Comparison of ENCODE assay signal across 8 cellular contexts in genomic region chr17:30693772-30694171, GRCh38.
DNase-seq lines count a peak whose midpoint lies in the region; ATAC-seq, FAIRE-seq and TF ChIP-seq lines count a peak whose summit lies in the region.
"Not testable (repeated sequence)": the region's sequence is repeated elsewhere in the genome, so short reads cannot be mapped to it uniquely, and the experiment has no call there.

No MANE protein-coding gene starts in this region.

- not testable (repeated sequence) for H3K36me3 Mint-ChIP-seq in CD4-positive, alpha-beta T cell (ENCODE audit: low read depth); natural killer cell; stimulated activated effector memory CD8-positive, alpha-beta T cell treated with anti-CD3 and anti-CD28 coated beads, Interleukin-12 subunit alpha, Interleukin-12 subunit beta, amount 100 ng/mL, for 72 hours

- peak overlapping the region; percentile 25; the same call in 1 of the 2 replicates for H3K4me2 ChIP-seq in K562 (ENCODE audit: insufficient read depth, low read length)

- not testable (repeated sequence) for H4K20me1 ChIP-seq in K562 (replicated peaks; ENCODE audit: control insufficient read depth, insufficient read depth, low read length)

- H3K4me1 Mint-ChIP-seq in CD4-positive, alpha-beta T cell (ENCODE audit: low read depth), result peaks cover 11% of the 10 kb centered on the region
- H3K4me1 Mint-ChIP-seq in natural killer cell, result peaks cover 6 to 16% of the 10 kb centered on the region in 2 donors
- peaks cover 15% of the 10 kb centered on the region for H3K4me1 Mint-ChIP-seq in stimulated activated effector memory CD8-positive, alpha-beta T cell treated with anti-CD3 and anti-CD28 coated beads, Interleukin-12 subunit alpha, Interleukin-12 subunit beta, amount 100 ng/mL, for 72 hours

- peak overlapping the region; percentile 62; the same call in 1 of the 2 replicates for H2AFZ ChIP-seq in K562 (ENCODE audit: low read depth, low read length)

- not testable (repeated sequence) for H3K36me3 ChIP-seq in K562 (ENCODE audit: control insufficient read depth, insufficient read depth, low read length)

- TF ChIP-seq POLR2A in K562 (conservative IDR thresholded peaks at IDR 0.05), result not testable (repeated sequence)

- H3K9ac ChIP-seq in K562 (ENCODE audit: insufficient read depth in 1 of 2, low read depth in 2 of 2, low read length in 2 of 2), result not testable (repeated sequence)

- POLR2A ChIA-PET in CD4-positive, alpha-beta T cell (lab: Charles Lee); K562 (lab: Yijun Ruan, JAX): not testable (repeated sequence)

- TF ChIP-seq EP300 in K562 (IDR thresholded peaks at IDR 0.05; ENCODE audit: low read length), result not testable (repeated sequence)

- CTCF ChIA-PET in CD4-positive, alpha-beta T cell (lab: Charles Lee); K562 (lab: Yijun Ruan, JAX; ENCODE audit: low intra/inter-chr PET ratio): not testable (repeated sequence)

- H3K4me3 ChIP-seq in HL-60 (replicated peaks; ENCODE audit: insufficient read depth, low read length); K562: not testable (repeated sequence)

- WGBS in K562 (ENCODE audit: insufficient coverage, low coverage, missing lambda C conversion rate), result under 1% methylated on average over 14 of the region's 20 CpGs

- H3K79me2 ChIP-seq in K562 (ENCODE audit: control insufficient read depth, insufficient read depth, low read length), result not testable (repeated sequence)

- peak; percentile 27 for TF ChIP-seq CTCF in CD4-positive, alpha-beta T cell (IDR thresholded peaks at IDR 0.05)
- TF ChIP-seq CTCF in HL-60 (IDR thresholded peaks at IDR 0.05; ENCODE audit: insufficient read depth, low read length), result peak; percentile 17
- TF ChIP-seq CTCF in K562 (IDR thresholded peaks at IDR 0.05 in 2 of 3, conservative IDR thresholded peaks at IDR 0.05 in 1 of 3; ENCODE audit: insufficient read depth in 2 of 3, low read depth in 1 of 3, low read length in 3 of 3), result peak; percentile 35 to 51 (median 41); a peak in 4 of 6 replicates
- TF ChIP-seq CTCF in natural killer cell (IDR thresholded peaks at IDR 0.05), result peak; percentile 62

- DNase-seq in CD4-positive, alpha-beta T cell, result peak; percentile 19 to 60 (median 33)
- DNase-seq in HL-60 (ENCODE audit: low read depth in 1 of 2, low spot score in 1 of 2) (peak in 1 of 2 experiments; percentile 56), RPMI8226 (peak; percentile 43), K562 (ENCODE audit: extremely low read depth in 1 of 4, low spot score in 3 of 4) (peak; percentile 28 to 61 (median 34)), natural killer cell (peak; percentile 43)
- DNase-seq in activated CD8-positive, alpha-beta memory T cell treated with anti-CD3 and anti-CD28 coated beads, Interleukin-2, amount 50 U/mL, for 48 hours, result peak; percentile 77
- DNase-seq in Right ventricle myocardium superior, result not testable (repeated sequence)
- peak in 1 of 2 donors; percentile 73 for DNase-seq in stimulated activated effector memory CD8-positive, alpha-beta T cell treated with anti-CD3 and anti-CD28 coated beads, Interleukin-12 subunit alpha, Interleukin-12 subunit beta, amount 100 ng/mL, for 72 hours (ENCODE audit: low spot score in 2 of 2)

- H3K9me1 ChIP-seq in K562 (ENCODE audit: control insufficient read depth, insufficient read depth, low read length), result not testable (repeated sequence)

- peaks cover 10% of the 10 kb centered on the region for H3K27me3 Mint-ChIP-seq in CD4-positive, alpha-beta T cell
- not testable (repeated sequence) for H3K27me3 Mint-ChIP-seq in natural killer cell (ENCODE audit: low read depth in 2 of 2)

- peak overlapping the region; percentile 17 for H3K4me3 Mint-ChIP-seq in CD4-positive, alpha-beta T cell
- peak overlapping the region; percentile 69 for H3K4me3 Mint-ChIP-seq in natural killer cell
- H3K4me3 Mint-ChIP-seq in stimulated activated effector memory CD8-positive, alpha-beta T cell treated with anti-CD3 and anti-CD28 coated beads, Interleukin-12 subunit alpha, Interleukin-12 subunit beta, amount 100 ng/mL, for 72 hours, result peak overlapping the region; percentile 65

- peak; percentile 73 for ATAC-seq in CD4-positive, alpha-beta T cell (ENCODE audit: poor library complexity)
- ATAC-seq in K562, result peak; percentile 89
- peak; percentile 57 for ATAC-seq in Right ventricle myocardium superior (ENCODE audit: poor library complexity)
- ATAC-seq in natural killer cell, result peak; percentile 80 to 90 (median 88)
- ATAC-seq in stimulated activated effector memory CD8-positive, alpha-beta T cell treated with anti-CD3 and anti-CD28 coated beads, Interleukin-12 subunit alpha, Interleukin-12 subunit beta, amount 100 ng/mL, for 72 hours, result peak; percentile 88

- peaks cover 0 to 15% of the 10 kb centered on the region in 2 experiments; a peak in 2 of 5 replicates for H3K4me1 ChIP-seq in K562 (replicated peaks in 1 of 2; ENCODE audit: control insufficient read depth in 2 of 2, insufficient read depth in 2 of 2, low read length in 2 of 2)

- not testable (repeated sequence) for BruUV-seq in K562 (replicated peaks; lab: Mats Ljungman, UMichigan)

- not testable (repeated sequence) for H3K9me3 ChIP-seq in CD4-positive, alpha-beta T cell (ENCODE audit: control insufficient read depth, low read length); K562 (replicated peaks; ENCODE audit: control insufficient read depth, insufficient read depth, low read depth, low read length)

- in situ Hi-C loops in K562 (cut with MboI), result not testable (repeated sequence)

- H3K27ac Mint-ChIP-seq in CD4-positive, alpha-beta T cell, result not testable (repeated sequence)
- peak overlapping the region in 1 of 2 donors; percentile 62 for H3K27ac Mint-ChIP-seq in natural killer cell
- H3K27ac Mint-ChIP-seq in stimulated activated effector memory CD8-positive, alpha-beta T cell treated with anti-CD3 and anti-CD28 coated beads, Interleukin-12 subunit alpha, Interleukin-12 subunit beta, amount 100 ng/mL, for 72 hours, result peak overlapping the region; percentile 70

- FAIRE-seq in K562 (lab: Jason Lieb, UNC), result peak; percentile 68

- not testable (repeated sequence) for H3K27me3 ChIP-seq in CD4-positive, alpha-beta T cell (ENCODE audit: control insufficient read depth, insufficient read depth, low read length); HL-60 (ENCODE audit: insufficient read depth, poor library complexity, severe bottlenecking); K562 (ENCODE audit: control insufficient read depth in 2 of 2, insufficient read depth in 2 of 2, low read length in 2 of 2)

- H3K27ac ChIP-seq in CD4-positive, alpha-beta T cell (ENCODE audit: low read depth, low read length); HL-60 (replicated peaks); K562 (ENCODE audit: extremely low read depth, low read depth, low read length): not testable (repeated sequence)

- TF ChIP-seq RAD21 in K562 (CRISPR knock-in tag; conservative IDR thresholded peaks at IDR 0.05 in 1 of 2, IDR thresholded peaks at IDR 0.05 in 1 of 2), result not testable (repeated sequence)

- intact Hi-C loops in CD4-positive, alpha-beta T cell (cut with DNase I, micrococcal nuclease); K562 (cut with micrococcal nuclease); Right ventricle myocardium superior (cut with DNase I); natural killer cell (cut with micrococcal nuclease): not testable (repeated sequence)

- not testable (repeated sequence) for H3K9me3 Mint-ChIP-seq in CD4-positive, alpha-beta T cell; natural killer cell; stimulated activated effector memory CD8-positive, alpha-beta T cell treated with anti-CD3 and anti-CD28 coated beads, Interleukin-12 subunit alpha, Interleukin-12 subunit beta, amount 100 ng/mL, for 72 hours

TF ChIP-seq in K562, 482 proteins besides CTCF, POLR2A, EP300 and RAD21 (continues in another document):
- 0 out of 4 replicates have a peak, but pooled peaks of 1 of the 2 experiments have one; percentile 21 for TF ChIP-seq RCOR1 (IDR thresholded peaks at IDR 0.05; ENCODE audit: borderline replicate concordance in 1 of 2, low read depth in 2 of 2, low read length in 2 of 2)
- TF ChIP-seq ZBTB2 (IDR thresholded peaks at IDR 0.05), result peak; percentile 56; the same call in 1 of the 2 replicates
- TF ChIP-seq CREM (IDR thresholded peaks at IDR 0.05; ENCODE audit: low read depth), result 0 out of 2 replicates have a peak, but pooled peaks have one; percentile 36
- TF ChIP-seq CTCFL (IDR thresholded peaks at IDR 0.05; ENCODE audit: borderline replicate concordance, insufficient read depth, low read depth, low read length, poor library complexity, severe bottlenecking), result peak; percentile 38
- peak; percentile 73; the same call in 1 of the 2 replicates for TF ChIP-seq SAFB (IDR thresholded peaks at IDR 0.05; ENCODE audit: borderline replicate concordance, low read depth, low read length)
- TF ChIP-seq MEIS2 (IDR thresholded peaks at IDR 0.05; ENCODE audit: partially characterized antibody), result peak; percentile 61

Comparison
In these comparisons a context has a peak if more than half of its experiments do, and no peak if none do; other contexts are left out.
1. H3K4me3 Mint-ChIP-seq: peak in every context shown above with its lines; median percentile 69 in natural killer cell; 65 in stimulated activated effector memory CD8-positive, alpha-beta T cell treated with anti-CD3 and anti-CD28 coated beads, Interleukin-12 subunit alpha, Interleukin-12 subunit beta, amount 100 ng/mL, for 72 hours; 17 in CD4-positive, alpha-beta T cell.